In the genomic region with DNA sequence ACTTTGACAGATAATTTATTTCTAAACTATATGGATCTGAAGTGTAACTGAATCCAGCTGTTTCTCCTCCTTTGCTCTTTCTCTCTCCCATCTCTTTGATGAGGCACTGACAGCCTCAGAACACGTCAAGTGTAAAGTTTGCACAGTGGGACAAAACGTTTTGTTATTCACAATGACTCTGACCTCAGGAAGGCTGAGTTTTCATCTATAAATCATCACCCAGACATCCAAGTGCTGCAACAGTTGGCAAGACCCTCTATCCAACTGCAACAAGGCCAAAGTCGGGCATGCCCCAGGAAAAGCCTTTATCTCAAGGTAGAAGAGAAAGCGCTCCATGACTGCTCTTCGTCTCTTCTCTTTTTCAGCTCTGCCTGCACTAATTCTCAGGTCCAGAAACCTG, we compare ENCODE assay signal across 23 cellular contexts.
DNase-seq lines count a peak whose midpoint lies in the region; ATAC-seq, FAIRE-seq and TF ChIP-seq lines count a peak whose summit lies in the region.
"Had no signal": no experiment of that assay in that cellular context is flagged by ENCODE, and none has a peak within 500 bp of the region (broad histone marks: within the 10 kb centered on the region; RNA-seq: fewer than 3 reads in every experiment).

No MANE protein-coding gene starts in this region.

- H3K9me3 Mint-ChIP-seq in natural killer cell treated with Interleukin-12 subunit alpha and Interleukin-12 subunit beta and Interleukin-15 and Interleukin-18, amount 100 ng/mL, for 72 hours = peaks cover 10% of the 10 kb centered on the region

- no peaks in the 10 kb centered on the region for H3K27me3 Mint-ChIP-seq in natural killer cell treated with Interleukin-12 subunit alpha and Interleukin-12 subunit beta and Interleukin-15 and Interleukin-18, amount 100 ng/mL, for 72 hours
- H3K27me3 Mint-ChIP-seq: CD8-positive, alpha-beta memory T cell had no signal

- H3K4me3 Mint-ChIP-seq in natural killer cell treated with Interleukin-12 subunit alpha and Interleukin-12 subunit beta and Interleukin-15 and Interleukin-18, amount 100 ng/mL, for 72 hours = no peak overlapping the region
- H3K4me3 Mint-ChIP-seq: CD8-positive, alpha-beta memory T cell had no signal

- peak overlapping the region; percentile 57 to 62; a peak in 5 of 6 replicates for H3K27ac ChIP-seq in A549
- H3K27ac ChIP-seq in gastrocnemius medialis = no peak overlapping the region
- H3K27ac ChIP-seq: C4-2B had no signal

- no peaks in the 10 kb centered on the region for H3K27me3 ChIP-seq in bronchial epithelial cell (ENCODE audit: control insufficient read depth, insufficient read depth, low read length)
- no peaks in the 10 kb centered on the region for H3K27me3 ChIP-seq in gastrocnemius medialis

- no peak; a peak in 1 of 5 replicates for TF ChIP-seq RAD21 in A549 (conservative IDR thresholded peaks at IDR 0.05 in 1 of 2, IDR thresholded peaks at IDR 0.05 in 1 of 2)

- WGBS in A549 (ENCODE audit: missing lambda C conversion rate) = 49% methylated on average over 5 of the region's 5 CpGs

- no peak for FAIRE-seq in A549 (lab: Jason Lieb, UNC)
- FAIRE-seq in bronchial epithelial cell (lab: Jason Lieb, UNC) = peak; percentile 77
- FAIRE-seq: GM18507, K562 had no signal

- 0 out of 3 replicates have a peak, but pooled peaks cover 6% of the 10 kb centered on the region for H3K9me3 ChIP-seq in A549
- H3K9me3 ChIP-seq in gastrocnemius medialis = no peaks in the 10 kb centered on the region

- H3K36me3 Mint-ChIP-seq in natural killer cell treated with Interleukin-12 subunit alpha and Interleukin-12 subunit beta and Interleukin-15 and Interleukin-18, amount 100 ng/mL, for 72 hours = no peaks in the 10 kb centered on the region
- H3K36me3 Mint-ChIP-seq: CD8-positive, alpha-beta memory T cell had no signal

- intact Hi-C loops in gastrocnemius medialis (cut with DNase I; ENCODE audit: low total_unique reads) = no loop called here

- TF ChIP-seq CTCF in A549 (IDR thresholded peaks at IDR 0.05) = no peak
- TF ChIP-seq CTCF in bronchial epithelial cell (IDR thresholded peaks at IDR 0.05; ENCODE audit: insufficient read depth, low read length, severe bottlenecking) = no peak
- TF ChIP-seq CTCF in fibroblast of the aortic adventitia (IDR thresholded peaks at IDR 0.05; ENCODE audit: insufficient read depth, low read length) = no peak
- no peak for TF ChIP-seq CTCF in gastrocnemius medialis (IDR thresholded peaks at IDR 0.05 in 4 of 5, conservative IDR thresholded peaks at IDR 0.05 in 1 of 5)
- TF ChIP-seq CTCF in GM10266 (IDR thresholded peaks at IDR 0.05; ENCODE audit: control insufficient read depth, insufficient read depth, low read depth, missing control alignments) = no peak

- in situ Hi-C loops in gastrocnemius medialis (cut with MboI; ENCODE audit: low sequenced_read_pairs in 4 of 4) = no loop called here

- H3K4me1 Mint-ChIP-seq in natural killer cell treated with Interleukin-12 subunit alpha and Interleukin-12 subunit beta and Interleukin-15 and Interleukin-18, amount 100 ng/mL, for 72 hours (ENCODE audit: low read depth in 2 of 2) = no peaks in the 10 kb centered on the region
- H3K4me1 Mint-ChIP-seq: CD8-positive, alpha-beta memory T cell had no signal

- DNase-seq in A549 (ENCODE audit: low read depth in 1 of 2, low spot score in 1 of 2) = peak in 1 of 2 experiments; percentile 41
- no peak for DNase-seq in bronchial epithelial cell (ENCODE audit: low read depth)
- peak; percentile 42 for DNase-seq in fibroblast of the aortic adventitia (ENCODE audit: low read depth)
- DNase-seq in skeletal muscle cell (ENCODE audit: low read depth) = peak; percentile 20
- no peak for DNase-seq in cerebellum (ENCODE audit: low spot score)
- no peak for DNase-seq in natural killer cell treated with Interleukin-12 subunit alpha and Interleukin-12 subunit beta and Interleukin-15 and Interleukin-18, amount 100 ng/mL, for 72 hours (ENCODE audit: low spot score)
- no peak for DNase-seq in gastrocnemius medialis
- no peak for DNase-seq in GM10266 (ENCODE audit: extremely low spot score)
- DNase-seq: Calu3; CD8-positive, alpha-beta memory T cell; DMS153; MM.1S; NCI-H1092; NCI-H1436 treated with DMSO at 0.1 percent for 48 hours; NCI-H1930; NCI-H2227 treated with DMSO at 0.1 percent for 48 hours; NCI-H510A treated with DMSO at 0.1 percent for 48 hours; NCI-H748 treated with DMSO at 0.1 percent for 48 hours; SIG-M5 had no signal

- H3K36me3 ChIP-seq in bronchial epithelial cell (ENCODE audit: control insufficient read depth, insufficient read depth, low read length) (no peaks in the 10 kb centered on the region), gastrocnemius medialis (no peaks in the 10 kb centered on the region)

- CTCF ChIA-PET in A549 (lab: Yijun Ruan, JAX) = interaction anchor here (1.3 kb wide), 1 partner anchor 141 kb away, joined by 3 read pairs; no protein-coding TSS in a partner anchor

- peak overlapping the region; percentile 17; the same call in 2 of the 3 replicates for H3K4me2 ChIP-seq in A549

- POLR2A ChIA-PET in A549 (lab: Yijun Ruan, JAX) = no interaction called here

- ATAC-seq in A549 (peak in 1 of 2 experiments; percentile 42; a peak in 1 of 6 replicates), gastrocnemius medialis (no peak)
- no peak for ATAC-seq in natural killer cell treated with Interleukin-12 subunit alpha and Interleukin-12 subunit beta and Interleukin-15 and Interleukin-18, amount 100 ng/mL, for 72 hours
- ATAC-seq: K562, Panc1 had no signal

- H3K4me3 ChIP-seq in A549 (no peak overlapping the region), bronchial epithelial cell (ENCODE audit: low read depth, low read length) (no peak overlapping the region), fibroblast of the aortic adventitia (ENCODE audit: low read depth, low read length) (no peak overlapping the region), skeletal muscle cell (ENCODE audit: low read depth, low read length) (no peak overlapping the region), gastrocnemius medialis (no peak overlapping the region)
- H3K4me3 ChIP-seq: K562 had no signal

- peaks cover 22% of the 10 kb centered on the region for H3K4me1 ChIP-seq in A549
- H3K4me1 ChIP-seq in gastrocnemius medialis = no peaks in the 10 kb centered on the region

- TF ChIP-seq EP300 in A549 (IDR thresholded peaks at IDR 0.05) = 0 out of 5 replicates have a peak, but pooled peaks of 1 of the 2 experiments have one; percentile 29

- H3K27ac Mint-ChIP-seq in natural killer cell treated with Interleukin-12 subunit alpha and Interleukin-12 subunit beta and Interleukin-15 and Interleukin-18, amount 100 ng/mL, for 72 hours = no peak overlapping the region
- H3K27ac Mint-ChIP-seq: CD8-positive, alpha-beta memory T cell had no signal

- TF ChIP-seq POLR2A in A549 (IDR thresholded peaks at IDR 0.05; ENCODE audit: low read length) = no peak
- no peak for TF ChIP-seq POLR2A in gastrocnemius medialis (IDR thresholded peaks at IDR 0.05)

TF ChIP-seq in A549, 52 proteins besides CTCF, POLR2A, EP300 and RAD21 (continues in another document):
- TF ChIP-seq, protein P1, sequence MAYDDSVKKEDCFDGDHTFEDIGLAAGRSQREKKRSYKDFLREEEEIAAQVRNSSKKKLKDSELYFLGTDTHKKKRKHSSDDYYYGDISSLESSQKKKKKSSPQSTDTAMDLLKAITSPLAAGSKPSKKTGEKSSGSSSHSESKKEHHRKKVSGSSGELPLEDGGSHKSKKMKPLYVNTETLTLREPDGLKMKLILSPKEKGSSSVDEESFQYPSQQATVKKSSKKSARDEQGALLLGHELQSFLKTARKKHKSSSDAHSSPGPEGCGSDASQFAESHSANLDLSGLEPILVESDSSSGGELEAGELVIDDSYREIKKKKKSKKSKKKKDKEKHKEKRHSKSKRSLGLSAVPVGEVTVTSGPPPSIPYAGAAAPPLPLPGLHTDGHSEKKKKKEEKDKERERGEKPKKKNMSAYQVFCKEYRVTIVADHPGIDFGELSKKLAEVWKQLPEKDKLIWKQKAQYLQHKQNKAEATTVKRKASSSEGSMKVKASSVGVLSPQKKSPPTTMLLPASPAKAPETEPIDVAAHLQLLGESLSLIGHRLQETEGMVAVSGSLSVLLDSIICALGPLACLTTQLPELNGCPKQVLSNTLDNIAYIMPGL (CRISPR knock-in tag; IDR thresholded peaks at IDR 0.05; ENCODE audit: borderline replicate concordance) = no peak
- TF ChIP-seq GATA3 (IDR thresholded peaks at IDR 0.05; ENCODE audit: borderline replicate concordance) (peak; percentile 33; the same call in 1 of the 2 replicates), HOXB13 (CRISPR knock-in tag; IDR thresholded peaks at IDR 0.05; ENCODE audit: low read depth) (no peak), RFX5 (IDR thresholded peaks at IDR 0.05) (no peak), MYC (IDR thresholded peaks at IDR 0.05; ENCODE audit: borderline replicate concordance, low read length) (no peak), ZSCAN20 (CRISPR knock-in tag; IDR thresholded peaks at IDR 0.05) (no peak), NFE2L2 (conservative IDR thresholded peaks at IDR 0.05; ENCODE audit: low read length) (no peak), MAZ (IDR thresholded peaks at IDR 0.05; ENCODE audit: borderline replicate concordance, low read depth, low read length) (no peak), BHLHE40 (IDR thresholded peaks at IDR 0.05; ENCODE audit: low read depth, low read length) (no peak), PHF8 (IDR thresholded peaks at IDR 0.05; ENCODE audit: borderline replicate concordance, low read depth) (no peak), CHD2 (IDR thresholded peaks at IDR 0.05; ENCODE audit: low read length, partially characterized antibody) (no peak), POLR2AphosphoS2 (conservative IDR thresholded peaks at IDR 0.05; ENCODE audit: low read length) (no peak), SMC3 (IDR thresholded peaks at IDR 0.05) (0 out of 3 replicates have a peak, but pooled peaks have one; percentile 6)
- TF ChIP-seq, protein P2, sequence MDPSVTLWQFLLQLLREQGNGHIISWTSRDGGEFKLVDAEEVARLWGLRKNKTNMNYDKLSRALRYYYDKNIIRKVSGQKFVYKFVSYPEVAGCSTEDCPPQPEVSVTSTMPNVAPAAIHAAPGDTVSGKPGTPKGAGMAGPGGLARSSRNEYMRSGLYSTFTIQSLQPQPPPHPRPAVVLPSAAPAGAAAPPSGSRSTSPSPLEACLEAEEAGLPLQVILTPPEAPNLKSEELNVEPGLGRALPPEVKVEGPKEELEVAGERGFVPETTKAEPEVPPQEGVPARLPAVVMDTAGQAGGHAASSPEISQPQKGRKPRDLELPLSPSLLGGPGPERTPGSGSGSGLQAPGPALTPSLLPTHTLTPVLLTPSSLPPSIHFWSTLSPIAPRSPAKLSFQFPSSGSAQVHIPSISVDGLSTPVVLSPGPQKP (IDR thresholded peaks at IDR 0.05; ENCODE audit: low read depth, low read length) = no peak
- TF ChIP-seq, protein P3, sequence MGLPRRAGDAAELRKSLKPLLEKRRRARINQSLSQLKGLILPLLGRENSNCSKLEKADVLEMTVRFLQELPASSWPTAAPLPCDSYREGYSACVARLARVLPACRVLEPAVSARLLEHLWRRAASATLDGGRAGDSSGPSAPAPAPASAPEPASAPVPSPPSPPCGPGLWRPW (IDR thresholded peaks at IDR 0.05) = no peak
- TF ChIP-seq, protein P4, sequence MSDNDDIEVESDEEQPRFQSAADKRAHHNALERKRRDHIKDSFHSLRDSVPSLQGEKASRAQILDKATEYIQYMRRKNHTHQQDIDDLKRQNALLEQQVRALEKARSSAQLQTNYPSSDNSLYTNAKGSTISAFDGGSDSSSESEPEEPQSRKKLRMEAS (IDR thresholded peaks at IDR 0.05) = no peak

Comparison
In these comparisons a context has a peak if more than half of its experiments do, and no peak if none do; other contexts are left out.
1. DNase-seq: peak in fibroblast of the aortic adventitia (single experiment) and skeletal muscle cell (single experiment); none in bronchial epithelial cell (single experiment), cerebellum (single experiment), natural killer cell treated with Interleukin-12 subunit alpha and Interleukin-12 subunit beta and Interleukin-15 and Interleukin-18, amount 100 ng/mL, for 72 hours (single experiment), gastrocnemius medialis (0 of 2) and GM10266 (single experiment).
2. H3K27ac ChIP-seq: peak in A549 (2 of 2); none in gastrocnemius medialis (0 of 4).